ENCODE assay signal across 39 cellular contexts in genomic region chr20:37656945-37657344, GRCh38.
"Had no signal": no experiment of that assay in that cellular context is flagged by ENCODE, and none has a peak within 500 bp of the region (broad histone marks: within the 10 kb centered on the region; RNA-seq: fewer than 3 reads in every experiment).

No MANE protein-coding gene starts in this region.

- H3K4me1 Mint-ChIP-seq: activated naive CD4-positive, alpha-beta T cell treated with anti-CD3 and anti-CD28 coated beads, Interleukin-2, amount 10 ng/mL, durations not matched to agents 7 days and 5 days; activated naive CD4-positive, alpha-beta T cell treated with anti-CD3 and anti-CD28 coated beads, Interleukin-2, amount 50 U/mL, for 24 hours; activated naive CD8-positive, alpha-beta T cell treated with anti-CD3 and anti-CD28 coated beads for 36 hours; activated naive CD8-positive, alpha-beta T cell treated with anti-CD3 and anti-CD28 coated beads, Interleukin-2, amount 10 ng/mL, durations not matched to agents 7 days and 5 days; activated naive CD8-positive, alpha-beta T cell treated with anti-CD3 and anti-CD28 coated beads, Interleukin-2, amount 50 U/mL, for 24 hours; activated T-helper 17 cell treated with anti-CD3 and anti-CD28 coated beads, Interleukin-2, amount 50 U/mL, for 72 hours; central memory CD8-positive, alpha-beta T cell had no signal

- H3K27ac Mint-ChIP-seq: activated naive CD4-positive, alpha-beta T cell treated with anti-CD3 and anti-CD28 coated beads for 36 hours; activated naive CD4-positive, alpha-beta T cell treated with anti-CD3 and anti-CD28 coated beads, Interleukin-2, amount 10 ng/mL, durations not matched to agents 7 days and 5 days; activated naive CD4-positive, alpha-beta T cell treated with anti-CD3 and anti-CD28 coated beads, Interleukin-2, amount 50 U/mL, for 24 hours; activated naive CD4-positive, alpha-beta T cell treated with anti-CD3 and anti-CD28 coated beads, Interleukin-2, amount 50 U/mL, for 72 hours; activated naive CD8-positive, alpha-beta T cell; activated naive CD8-positive, alpha-beta T cell treated with anti-CD3 and anti-CD28 coated beads for 36 hours; activated naive CD8-positive, alpha-beta T cell treated with anti-CD3 and anti-CD28 coated beads, Interleukin-2, amount 10 ng/mL, durations not matched to agents 7 days and 5 days; activated naive CD8-positive, alpha-beta T cell treated with anti-CD3 and anti-CD28 coated beads, Interleukin-2, amount 50 U/mL, for 24 hours; activated T-cell treated with anti-CD3 and anti-CD28 coated beads, Interleukin-2, amount 50 U/mL, for 24 hours; activated T-cell treated with anti-CD3 and anti-CD28 coated beads, Interleukin-2, amount 50 U/mL, for 72 hours; activated T-helper 1 cell treated with anti-CD3 and anti-CD28 coated beads, Interleukin-12 subunit alpha, Interleukin-12 subunit beta, Interleukin-2, Interleukin-4 antibody, amounts not matched to agents 30 ng/mL and 10 ng/mL and 1 ng/mL, durations not matched to agents 14 hours and 24 hours and 36 hours; activated T-helper 17 cell treated with anti-CD3 and anti-CD28 coated beads, Interleukin-2, amount 50 U/mL, for 72 hours; activated T-helper 2 cell treated with anti-CD3 and anti-CD28 coated beads, Interferon-gamma antibody, Interleukin-2, Interleukin-4, amounts not matched to agents 10 μg/mL and 5 μg/mL and 100 μg/mL, durations not matched to agents 14 hours and 24 hours and 36 hours; brain had no signal

- H3K27ac ChIP-seq: adrenal gland, ascending aorta, body of pancreas, brain microvascular endothelial cell, breast epithelium, cardiac muscle cell had no signal

- H3K4me3 ChIP-seq: adrenal gland, ascending aorta, body of pancreas, breast epithelium, cardiac muscle cell had no signal

- H3K27me3 Mint-ChIP-seq: activated naive CD8-positive, alpha-beta T cell had no signal

- H3K36me3 ChIP-seq: adrenal gland, ascending aorta, brain microvascular endothelial cell, breast epithelium, cardiac muscle cell had no signal

- H3K36me3 Mint-ChIP-seq: activated naive CD4-positive, alpha-beta T cell treated with anti-CD3 and anti-CD28 coated beads, Interleukin-2, amount 10 ng/mL, durations not matched to agents 7 days and 5 days; activated naive CD4-positive, alpha-beta T cell treated with anti-CD3 and anti-CD28 coated beads, Interleukin-2, amount 50 U/mL, for 24 hours; activated naive CD4-positive, alpha-beta T cell treated with anti-CD3 and anti-CD28 coated beads, Interleukin-2, amount 50 U/mL, for 72 hours; activated naive CD8-positive, alpha-beta T cell; activated naive CD8-positive, alpha-beta T cell treated with anti-CD3 and anti-CD28 coated beads for 36 hours; activated naive CD8-positive, alpha-beta T cell treated with anti-CD3 and anti-CD28 coated beads, Interleukin-2, amount 10 ng/mL, durations not matched to agents 7 days and 5 days; brain had no signal

- H3K9me3 Mint-ChIP-seq: activated naive CD4-positive, alpha-beta T cell treated with anti-CD3 and anti-CD28 coated beads for 36 hours; activated naive CD4-positive, alpha-beta T cell treated with anti-CD3 and anti-CD28 coated beads, Interleukin-2, amount 10 ng/mL, durations not matched to agents 7 days and 5 days; activated naive CD4-positive, alpha-beta T cell treated with anti-CD3 and anti-CD28 coated beads, Interleukin-2, amount 50 U/mL, for 24 hours; activated naive CD4-positive, alpha-beta T cell treated with anti-CD3 and anti-CD28 coated beads, Interleukin-2, amount 50 U/mL, for 72 hours; activated naive CD8-positive, alpha-beta T cell treated with anti-CD3 and anti-CD28 coated beads for 36 hours; activated naive CD8-positive, alpha-beta T cell treated with anti-CD3 and anti-CD28 coated beads, Interleukin-2, amount 10 ng/mL, durations not matched to agents 7 days and 5 days; activated naive CD8-positive, alpha-beta T cell treated with anti-CD3 and anti-CD28 coated beads, Interleukin-2, amount 50 U/mL, for 24 hours; activated T-cell treated with anti-CD3 and anti-CD28 coated beads, Interleukin-2, amount 50 U/mL, for 24 hours; activated T-cell treated with anti-CD3 and anti-CD28 coated beads, Interleukin-2, amount 50 U/mL, for 4 hours; activated T-cell treated with anti-CD3 and anti-CD28 coated beads, Interleukin-2, amount 50 U/mL, for 72 hours; activated T-helper 1 cell treated with anti-CD3 and anti-CD28 coated beads, Interleukin-12 subunit alpha, Interleukin-12 subunit beta, Interleukin-2, Interleukin-4 antibody, amounts not matched to agents 30 ng/mL and 10 ng/mL and 1 ng/mL, durations not matched to agents 14 hours and 24 hours and 36 hours; activated T-helper 17 cell treated with anti-CD3 and anti-CD28 coated beads, Interleukin-2, amount 50 U/mL, for 72 hours; activated T-helper 2 cell treated with anti-CD3 and anti-CD28 coated beads, Interferon-gamma antibody, Interleukin-2, Interleukin-4, amounts not matched to agents 10 μg/mL and 5 μg/mL and 100 μg/mL, durations not matched to agents 14 hours and 24 hours and 36 hours; central memory CD8-positive, alpha-beta T cell had no signal

- H3K4me1 ChIP-seq: adrenal gland, ascending aorta, body of pancreas, breast epithelium had no signal

- H3K9me3 ChIP-seq: adrenal gland, ascending aorta, body of pancreas, breast epithelium had no signal

- FAIRE-seq: astrocyte had no signal

- H3K4me3 Mint-ChIP-seq: activated naive CD4-positive, alpha-beta T cell treated with anti-CD3 and anti-CD28 coated beads for 36 hours; activated naive CD4-positive, alpha-beta T cell treated with anti-CD3 and anti-CD28 coated beads, Interleukin-2, amount 10 ng/mL, durations not matched to agents 7 days and 5 days; activated naive CD4-positive, alpha-beta T cell treated with anti-CD3 and anti-CD28 coated beads, Interleukin-2, amount 50 U/mL, for 24 hours; activated naive CD8-positive, alpha-beta T cell; activated naive CD8-positive, alpha-beta T cell treated with anti-CD3 and anti-CD28 coated beads for 36 hours; activated naive CD8-positive, alpha-beta T cell treated with anti-CD3 and anti-CD28 coated beads, Interleukin-2, amount 10 ng/mL, durations not matched to agents 7 days and 5 days; activated naive CD8-positive, alpha-beta T cell treated with anti-CD3 and anti-CD28 coated beads, Interleukin-2, amount 50 U/mL, for 24 hours; activated T-cell treated with anti-CD3 and anti-CD28 coated beads, Interleukin-2, amount 50 U/mL, for 24 hours; activated T-cell treated with anti-CD3 and anti-CD28 coated beads, Interleukin-2, amount 50 U/mL, for 4 hours; activated T-cell treated with anti-CD3 and anti-CD28 coated beads, Interleukin-2, amount 50 U/mL, for 72 hours; activated T-helper 1 cell treated with anti-CD3 and anti-CD28 coated beads, Interleukin-12 subunit alpha, Interleukin-12 subunit beta, Interleukin-2, Interleukin-4 antibody, amounts not matched to agents 30 ng/mL and 10 ng/mL and 1 ng/mL, durations not matched to agents 14 hours and 24 hours and 36 hours; activated T-helper 17 cell treated with anti-CD3 and anti-CD28 coated beads, Interleukin-2, amount 50 U/mL, for 72 hours; brain; central memory CD8-positive, alpha-beta T cell had no signal

- DNase-seq: activated effector memory CD4-positive, alpha-beta T cell treated with anti-CD3 and anti-CD28 coated beads, Interleukin-2, amount 50 U/mL, for 16 hours; activated effector memory CD4-positive, alpha-beta T cell treated with Interleukin-2 at 50 U/mL for 16 hours; activated gamma-delta T cell; activated gamma-delta T cell treated with Interleukin-2 at 50 U/mL for 16 hours; activated naive CD4-positive, alpha-beta T cell; activated naive CD4-positive, alpha-beta T cell treated with anti-CD3 and anti-CD28 coated beads for 36 hours; activated naive CD4-positive, alpha-beta T cell treated with anti-CD3 and anti-CD28 coated beads, Interleukin-2, amount 10 ng/mL, durations not matched to agents 7 days and 5 days; activated naive CD4-positive, alpha-beta T cell treated with anti-CD3 and anti-CD28 coated beads, Interleukin-2, amount 50 U/mL, for 16 hours; activated naive CD4-positive, alpha-beta T cell treated with Interleukin-2 at 50 U/mL for 16 hours; activated naive CD8-positive, alpha-beta T cell treated with anti-CD3 and anti-CD28 coated beads for 36 hours; activated naive CD8-positive, alpha-beta T cell treated with anti-CD3 and anti-CD28 coated beads, Interleukin-2, amount 10 ng/mL, durations not matched to agents 7 days and 5 days; activated naive CD8-positive, alpha-beta T cell treated with anti-CD3 and anti-CD28 coated beads, Interleukin-2, amount 50 U/mL, for 24 hours; activated T-cell treated with anti-CD3 and anti-CD28 coated beads, Interleukin-2, amount 50 U/mL, for 1 hour; activated T-cell treated with anti-CD3 and anti-CD28 coated beads, Interleukin-2, amount 50 U/mL, for 24 hours; activated T-cell treated with anti-CD3 and anti-CD28 coated beads, Interleukin-2, amount 50 U/mL, for 4 hours; activated T-cell treated with anti-CD3 and anti-CD28 coated beads, Interleukin-2, amount 50 U/mL, for 48 hours; activated T-cell treated with anti-CD3 and anti-CD28 coated beads, Interleukin-2, amount 50 U/mL, for 72 hours; adrenal gland; amniotic stem cell; amygdala; anterior cingulate cortex; aorta; body of pancreas; brain microvascular endothelial cell; caudate nucleus; central memory CD4-positive, alpha-beta T cell; cerebellar nuclear complex had no signal

- H3K27me3 ChIP-seq: adrenal gland, ascending aorta, body of pancreas, brain microvascular endothelial cell, breast epithelium, cardiac muscle cell had no signal

- ATAC-seq: activated naive CD4-positive, alpha-beta T cell treated with anti-CD3 and anti-CD28 coated beads, Interleukin-2, amount 50 U/mL, for 72 hours; activated naive CD8-positive, alpha-beta T cell treated with anti-CD3 and anti-CD28 coated beads, Interleukin-2, amount 50 U/mL, for 24 hours; activated T-cell treated with anti-CD3 and anti-CD28 coated beads, Interleukin-2, amount 50 U/mL, for 4 hours; activated T-cell treated with anti-CD3 and anti-CD28 coated beads, Interleukin-2, amount 50 U/mL, for 72 hours; activated T-helper 17 cell treated with anti-CD3 and anti-CD28 coated beads, Interleukin-2, amount 50 U/mL, for 72 hours; body of pancreas had no signal
